Comparison of ENCODE assay signal across 15 cellular contexts in genomic region chr5:18048449-18048848, GRCh38.
DNase-seq lines count a peak whose midpoint lies in the region; FAIRE-seq and TF ChIP-seq lines count a peak whose summit lies in the region.
"Had no signal": no experiment of that assay in that cellular context is flagged by ENCODE, and none has a peak within 500 bp of the region (broad histone marks: within the 10 kb centered on the region; RNA-seq: fewer than 3 reads in every experiment).

No MANE protein-coding gene starts in this region.

- no peak overlapping the region for H3K4me3 ChIP-seq in LNCaP clone FGC (ENCODE audit: low read depth, low read length)
- H3K4me3 ChIP-seq: GM23248, K562 had no signal

- peak overlapping the region; percentile 39; the same call in 1 of the 2 replicates for H3K27ac ChIP-seq in 22Rv1
- H3K27ac ChIP-seq: GM23248 had no signal

- TF ChIP-seq CTCF in 22Rv1 (IDR thresholded peaks at IDR 0.05) (no peak), LNCaP clone FGC (IDR thresholded peaks at IDR 0.05; ENCODE audit: control insufficient read depth, extremely low read depth, insufficient read depth) (no peak), endothelial cell (IDR thresholded peaks at IDR 0.05; ENCODE audit: unreplicated experiment) (no peak)

- CTCF ChIA-PET in activated CD4-positive, alpha-beta T cell treated with anti-CD3 and anti-CD28 coated beads, Interleukin-2, amount 10 ng/mL, durations not matched to agents 7 days and 5 days (lab: Charles Lee) = no interaction called here

- H3K4me1 Mint-ChIP-seq in activated CD4-positive, alpha-beta T cell treated with anti-CD3 and anti-CD28 coated beads, Interleukin-2, amount 10 ng/mL, durations not matched to agents 7 days and 5 days = no peaks in the 10 kb centered on the region
- H3K4me1 Mint-ChIP-seq in endothelial cell (ENCODE audit: unreplicated experiment) = no peaks in the 10 kb centered on the region

- H3K27ac Mint-ChIP-seq in activated CD4-positive, alpha-beta T cell treated with anti-CD3 and anti-CD28 coated beads, Interleukin-2, amount 10 ng/mL, durations not matched to agents 7 days and 5 days = no peak overlapping the region
- no peak overlapping the region for H3K27ac Mint-ChIP-seq in endothelial cell (ENCODE audit: unreplicated experiment)
- H3K27ac Mint-ChIP-seq: CD4-positive, alpha-beta T cell had no signal

- POLR2A ChIA-PET in activated CD4-positive, alpha-beta T cell treated with anti-CD3 and anti-CD28 coated beads, Interleukin-2, amount 10 ng/mL, durations not matched to agents 7 days and 5 days (lab: Charles Lee) = no interaction called here

- no peak overlapping the region for H3K4me3 Mint-ChIP-seq in activated CD4-positive, alpha-beta T cell treated with anti-CD3 and anti-CD28 coated beads, Interleukin-2, amount 10 ng/mL, durations not matched to agents 7 days and 5 days
- H3K4me3 Mint-ChIP-seq in endothelial cell (ENCODE audit: unreplicated experiment) = no peak overlapping the region
- H3K4me3 Mint-ChIP-seq: CD4-positive, alpha-beta T cell had no signal

- peak; percentile 98 for FAIRE-seq in islet of Langerhans (lab: Jason Lieb, UNC)
- FAIRE-seq: HTR-8/SVneo, K562 had no signal

- DNase-seq in LNCaP clone FGC (ENCODE audit: low read depth) (peak; percentile 56), NCI-H774 (lab: John Stamatoyannopoulos, UW) (peak; percentile 83), endothelial cell (ENCODE audit: low spot score) (no peak)
- DNase-seq in activated CD4-positive, alpha-beta T cell treated with anti-CD3 and anti-CD28 coated beads, Interleukin-2, amount 10 ng/mL, durations not matched to agents 7 days and 5 days = no peak
- DNase-seq in activated naive CD4-positive, alpha-beta T cell treated with Interleukin-2 at 50 U/mL for 16 hours = no peak
- DNase-seq: ACHN; CD4-positive, alpha-beta T cell; GM23248; NCI-H1930; NCI-H345; SW 1271 had no signal

- H3K9me3 Mint-ChIP-seq in activated CD4-positive, alpha-beta T cell treated with anti-CD3 and anti-CD28 coated beads, Interleukin-2, amount 10 ng/mL, durations not matched to agents 7 days and 5 days = peaks cover 4% of the 10 kb centered on the region
- no peaks in the 10 kb centered on the region for H3K9me3 Mint-ChIP-seq in endothelial cell (ENCODE audit: unreplicated experiment)

- H3K27me3 Mint-ChIP-seq in activated CD4-positive, alpha-beta T cell treated with anti-CD3 and anti-CD28 coated beads, Interleukin-2, amount 10 ng/mL, durations not matched to agents 7 days and 5 days = no peaks in the 10 kb centered on the region
- no peaks in the 10 kb centered on the region for H3K27me3 Mint-ChIP-seq in endothelial cell (ENCODE audit: unreplicated experiment)
- H3K27me3 Mint-ChIP-seq: CD4-positive, alpha-beta T cell had no signal

- no peaks in the 10 kb centered on the region for H3K36me3 Mint-ChIP-seq in activated CD4-positive, alpha-beta T cell treated with anti-CD3 and anti-CD28 coated beads, Interleukin-2, amount 10 ng/mL, durations not matched to agents 7 days and 5 days (ENCODE audit: low read depth)
- H3K36me3 Mint-ChIP-seq in endothelial cell (ENCODE audit: low read depth, unreplicated experiment) = no peaks in the 10 kb centered on the region

Comparison
In these comparisons a context has a peak if more than half of its experiments do, and no peak if none do; other contexts are left out.
1. DNase-seq: peak in LNCaP clone FGC (single experiment) and NCI-H774 (single experiment); none in activated CD4-positive, alpha-beta T cell treated with anti-CD3 and anti-CD28 coated beads, Interleukin-2, amount 10 ng/mL, durations not matched to agents 7 days and 5 days (single experiment), activated naive CD4-positive, alpha-beta T cell treated with Interleukin-2 at 50 U/mL for 16 hours (single experiment) and endothelial cell (single experiment).